Comparison of ENCODE assay signal across 8 cellular contexts in the genomic region with DNA sequence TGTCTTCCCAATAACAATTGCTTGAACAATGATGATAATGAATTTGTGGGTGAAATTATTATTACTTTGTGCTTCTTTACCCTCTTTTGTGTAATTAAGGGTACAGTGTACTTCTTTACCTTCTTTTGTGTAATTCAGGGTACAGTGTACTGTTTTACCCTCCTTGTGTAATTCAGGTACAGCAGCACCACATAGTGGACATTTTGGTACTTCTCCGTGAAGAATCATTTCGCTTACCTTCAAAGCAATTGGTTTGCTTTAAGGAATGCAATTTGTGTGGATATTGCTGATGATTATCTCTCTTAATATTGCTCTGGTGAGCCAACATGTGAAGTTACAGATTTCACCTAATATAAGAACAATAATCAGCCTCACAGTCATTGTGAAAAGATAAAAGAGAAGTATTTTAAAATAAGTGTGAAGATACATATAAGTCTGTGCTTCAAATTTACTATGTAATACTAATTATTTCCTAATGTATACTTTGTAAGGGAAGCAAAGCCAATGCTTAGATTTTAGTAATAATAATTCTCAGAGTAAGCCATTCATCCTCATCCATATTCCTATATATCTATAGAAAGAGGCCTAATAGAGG. TPM values are rescaled to one million over a fixed set of nuclear protein-coding genes. Genes with fewer than 3 reads are reported as not detected.
DNase-seq lines count a peak whose midpoint lies in the region; ATAC-seq and TF ChIP-seq lines count a peak whose summit lies in the region.

No MANE protein-coding gene starts in this region.

- no peaks in the 10 kb centered on the region for H3K4me1 Mint-ChIP-seq in nephron progenitor cell

- intact Hi-C loops in esophagus squamous epithelium (cut with DNase I) = loop anchor here (10.0 kb wide), 1 partner anchor 572 kb away; no protein-coding TSS in a partner anchor

- H3K9me2 ChIP-seq in SK-N-SH = no peaks in the 10 kb centered on the region

- whole genome bisulfite sequencing in SK-N-SH (ENCODE audit: low lambda C conversion rate) = 2% methylated on average over 2 of the region's 2 CpGs
- WGBS in esophagus squamous epithelium, 2 donors = 7 to 9% methylated on average over 2 of the region's 2 CpGs

- POLR2A ChIA-PET in SK-N-SH (lab: Yijun Ruan, JAX) = no interaction called here

- no peaks in the 10 kb centered on the region for H3K9me3 ChIP-seq in SK-N-SH
- H3K9me3 ChIP-seq in esophagus squamous epithelium = no peaks in the 10 kb centered on the region

- peak; percentile 21 for DNase-seq in stimulated activated CD4-positive, alpha-beta T cell treated with anti-CD3 and anti-CD28 coated beads, Interleukin-15, amount 100 ng/mL, for 24 hours
- no peak for DNase-seq in stimulated activated CD4-positive, alpha-beta T cell treated with anti-CD3 and anti-CD28 coated beads, Interleukin-1b, Interleukin-23, amount 100 ng/mL, for 48 hours
- DNase-seq in SK-N-SH (peak; percentile 29), esophagus squamous epithelium (lab: John Stamatoyannopoulos, UW) (no peak), nephron progenitor cell (peak; percentile 32), coronary artery (ENCODE audit: low spot score) (no peak)

- peak; percentile 83 for TF ChIP-seq RAD21 in Ishikawa (IDR thresholded peaks at IDR 0.05; ENCODE audit: low read depth)
- peak; percentile 81 for TF ChIP-seq RAD21 in SK-N-SH (IDR thresholded peaks at IDR 0.05; ENCODE audit: low read length)

- no peaks in the 10 kb centered on the region for H3K36me3 ChIP-seq in SK-N-SH (replicated peaks in 1 of 2; ENCODE audit: control insufficient read depth in 1 of 2, insufficient read depth in 2 of 2, low read length in 1 of 2)
- no peaks in the 10 kb centered on the region for H3K36me3 ChIP-seq in esophagus squamous epithelium

- H3K27me3 Mint-ChIP-seq in nephron progenitor cell (ENCODE audit: low read depth, poor library complexity) = peaks cover 6% of the 10 kb centered on the region

- H3K79me2 ChIP-seq in SK-N-SH (ENCODE audit: insufficient read depth) = no peaks in the 10 kb centered on the region

- no peak for TF ChIP-seq POLR2A in esophagus squamous epithelium (IDR thresholded peaks at IDR 0.05)

- H3K4me1 ChIP-seq in SK-N-SH (ENCODE audit: control insufficient read depth in 1 of 2, insufficient read depth in 2 of 2, low read depth in 1 of 2, low read length in 1 of 2) = no peaks in the 10 kb centered on the region
- no peaks in the 10 kb centered on the region for H3K4me1 ChIP-seq in esophagus squamous epithelium

- no peak overlapping the region for H3K4me3 Mint-ChIP-seq in nephron progenitor cell

- H4K20me1 ChIP-seq in SK-N-SH (ENCODE audit: insufficient read depth) = no peaks in the 10 kb centered on the region

- no peaks in the 10 kb centered on the region for H3F3A ChIP-seq in SK-N-SH (replicated peaks; ENCODE audit: insufficient read depth)

- peaks cover 8% of the 10 kb centered on the region; the same call in 1 of the 2 replicates for H3K27me3 ChIP-seq in SK-N-SH (ENCODE audit: insufficient read depth)
- H3K27me3 ChIP-seq in esophagus squamous epithelium = no peaks in the 10 kb centered on the region

- H3K4me2 ChIP-seq in SK-N-SH = no peak overlapping the region

- H3K9ac ChIP-seq in SK-N-SH = no peak overlapping the region

- CTCF ChIA-PET in SK-N-SH (lab: Yijun Ruan, JAX) = interaction anchor here (0.7 to 1.6 kb wide), 22 partner anchors 9 to 777 kb away, joined by 3 to 10 read pairs (median 4); no protein-coding TSS in a partner anchor

- peak; percentile 77 for ATAC-seq in GM21529 (IDR thresholded peaks at IDR 0.05; ENCODE audit: unreplicated experiment)

- H3K9me3 Mint-ChIP-seq in nephron progenitor cell = no peaks in the 10 kb centered on the region

- H3K36me3 Mint-ChIP-seq in nephron progenitor cell (ENCODE audit: low read depth) = no peaks in the 10 kb centered on the region

- H3K27ac Mint-ChIP-seq in nephron progenitor cell = no peak overlapping the region

- TF ChIP-seq CTCF in SK-N-SH (IDR thresholded peaks at IDR 0.05) = peak; percentile 80
- TF ChIP-seq CTCF in esophagus squamous epithelium (IDR thresholded peaks at IDR 0.05) = peak in 5 of 6 experiments; percentile 22 to 73 (median 54)
- peak; percentile 73 for TF ChIP-seq CTCF in nephron progenitor cell (IDR thresholded peaks at IDR 0.05)
- no peak for TF ChIP-seq CTCF in coronary artery (IDR thresholded peaks at IDR 0.05)

- no peak for TF ChIP-seq EP300 in Ishikawa (IDR thresholded peaks at IDR 0.05; ENCODE audit: borderline replicate concordance)
- TF ChIP-seq EP300 in SK-N-SH (IDR thresholded peaks at IDR 0.05; ENCODE audit: borderline replicate concordance in 1 of 2, low read depth in 1 of 2, low read length in 1 of 2) = no peak

- no peak overlapping the region for H3K27ac ChIP-seq in SK-N-SH (ENCODE audit: low read depth in 2 of 2, low read length in 1 of 2)
- H3K27ac ChIP-seq in esophagus squamous epithelium = no peak overlapping the region
- H3K27ac ChIP-seq in coronary artery = no peak overlapping the region

- peak overlapping the region in 1 of 2 experiments; percentile 14; a peak in 1 of 4 replicates for H3K4me3 ChIP-seq in SK-N-SH (ENCODE audit: low read depth in 2 of 2, low read length in 1 of 2)
- no peak overlapping the region for H3K4me3 ChIP-seq in esophagus squamous epithelium
- H3K4me3 ChIP-seq in coronary artery = no peak overlapping the region

- no peak overlapping the region for H2AFZ ChIP-seq in SK-N-SH (ENCODE audit: low read depth)

TF ChIP-seq in Ishikawa, 13 proteins besides CTCF, POLR2A, EP300 and RAD21 (continues in another document):
- no peak for TF ChIP-seq CREB1 (IDR thresholded peaks at IDR 0.05; ENCODE audit: low read depth)
- TF ChIP-seq NFIC (IDR thresholded peaks at IDR 0.05) = no peak
- no peak for TF ChIP-seq TAF1 (IDR thresholded peaks at IDR 0.05; ENCODE audit: low read depth)
- TF ChIP-seq CEBPB (IDR thresholded peaks at IDR 0.05) = no peak
- TF ChIP-seq, protein P1, sequence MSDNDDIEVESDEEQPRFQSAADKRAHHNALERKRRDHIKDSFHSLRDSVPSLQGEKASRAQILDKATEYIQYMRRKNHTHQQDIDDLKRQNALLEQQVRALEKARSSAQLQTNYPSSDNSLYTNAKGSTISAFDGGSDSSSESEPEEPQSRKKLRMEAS (IDR thresholded peaks at IDR 0.05) = no peak
- TF ChIP-seq FOXM1 (IDR thresholded peaks at IDR 0.05; ENCODE audit: borderline replicate concordance, low read depth) = no peak

TF ChIP-seq in SK-N-SH, 30 proteins besides CTCF, POLR2A, EP300 and RAD21:
- no peak for TF ChIP-seq JUND (IDR thresholded peaks at IDR 0.05)
- peak; percentile 53 for TF ChIP-seq SMC3 (IDR thresholded peaks at IDR 0.05; ENCODE audit: low read depth, low read length)
- no peak for TF ChIP-seq USF2 (IDR thresholded peaks at IDR 0.05; ENCODE audit: borderline replicate concordance, low read depth, low read length)
TF ChIP-seq in SK-N-SH: peak in this region for 1.

RNA-seq across cellular contexts. Expression of gene SEC24B, which starts 27.2 kb away (rescaled TPM):
- 23.0 and 34.4 TPM in 2 replicates for polyA plus RNA-seq in SK-N-SH (2012; rRNA removed)
- 23.0 and 24.5 TPM in 2 replicates for polyA plus RNA-seq in SK-N-SH (2012; cell fraction: cytosol; rRNA removed)
- 23.0 and 48.5 TPM in 2 replicates for polyA plus RNA-seq in SK-N-SH (2012; cell fraction: nucleus; rRNA removed)
- total RNA-seq in esophagus squamous epithelium = 10 to 100 TPM; 20.4 to 38.5 (median 29.1) TPM

Comparison
In these comparisons a context has a peak if more than half of its experiments do, and no peak if none do; other contexts are left out.
1. DNase-seq: peak in stimulated activated CD4-positive, alpha-beta T cell treated with anti-CD3 and anti-CD28 coated beads, Interleukin-15, amount 100 ng/mL, for 24 hours (single experiment), SK-N-SH (single experiment) and nephron progenitor cell (single experiment); none in stimulated activated CD4-positive, alpha-beta T cell treated with anti-CD3 and anti-CD28 coated beads, Interleukin-1b, Interleukin-23, amount 100 ng/mL, for 48 hours (single experiment), esophagus squamous epithelium (single experiment) and coronary artery (single experiment).